In genomic region chr11:114129699-114130659, GRCh38 we compare ENCODE assay signal across 15 cellular contexts.
DNase-seq lines count a peak whose midpoint lies in the region; ATAC-seq and TF ChIP-seq lines count a peak whose summit lies in the region.
"Had no signal": no experiment of that assay in that cellular context is flagged by ENCODE, and none has a peak within 500 bp of the region (broad histone marks: within the 10 kb centered on the region; RNA-seq: fewer than 3 reads in every experiment).

No MANE protein-coding gene starts in this region.

- TF ChIP-seq CTCF in foreskin keratinocyte (conservative IDR thresholded peaks at IDR 0.05) (no peak), sigmoid colon (IDR thresholded peaks at IDR 0.05) (no peak), esophagus muscularis mucosa (IDR thresholded peaks at IDR 0.05) (no peak)

- TF ChIP-seq POLR2A in sigmoid colon (IDR thresholded peaks at IDR 0.05) (no peak), esophagus muscularis mucosa (IDR thresholded peaks at IDR 0.05; ENCODE audit: low read depth) (no peak)

- H3K4me1 Mint-ChIP-seq in CD4-positive, CD25-positive, alpha-beta regulatory T cell = peaks cover 5 to 37% (median 20%) of the 10 kb centered on the region in 4 donors

- H3K27me3 Mint-ChIP-seq in CD4-positive, CD25-positive, alpha-beta regulatory T cell = no peaks in the 10 kb centered on the region

- ATAC-seq in CD4-positive, CD25-positive, alpha-beta regulatory T cell (ENCODE audit: low read depth in 2 of 2) = no peak
- ATAC-seq in foreskin keratinocyte = peak; percentile 12
- ATAC-seq: activated CD4-positive, CD25-positive, alpha-beta regulatory T cell treated with anti-CD3 and anti-CD28 coated beads, Interleukin-2, amount 50 U/mL, for 24 hours had no signal

- 85 to 86% methylated on average over 16 of the region's 16 CpGs for WGBS in sigmoid colon, 2 donors
- WGBS in esophagus muscularis mucosa = 90% methylated on average over 15 of the region's 16 CpGs

- peaks cover 0 to 1% (median 0%) of the 10 kb centered on the region in 7 donors for H3K9me3 Mint-ChIP-seq in CD4-positive, CD25-positive, alpha-beta regulatory T cell
- H3K9me3 Mint-ChIP-seq: T-helper 1 cell treated with Interleukin-12 subunit alpha and Interleukin-12 subunit beta and Interleukin-4 antibody, amounts not matched to agents 30 μg/mL and 1 μg/mL, for 36 hours had no signal

- H3K36me3 Mint-ChIP-seq in CD4-positive, CD25-positive, alpha-beta regulatory T cell = no peaks in the 10 kb centered on the region

- intact Hi-C loops in sigmoid colon (cut with DNase I) = no loop called here
- intact Hi-C loops in esophagus muscularis mucosa (cut with DNase I) = no loop called here

- TF ChIP-seq EP300 in sigmoid colon (IDR thresholded peaks at IDR 0.05) (no peak), esophagus muscularis mucosa (IDR thresholded peaks at IDR 0.05) (no peak)

- DNase-seq in CD4-positive, CD25-positive, alpha-beta regulatory T cell = no peak
- DNase-seq in NCI-H69 (lab: John Stamatoyannopoulos, UW) = peak; percentile 53
- peak in 1 of 2 donors; percentile 12 for DNase-seq in foreskin keratinocyte
- peak; percentile 60 for DNase-seq in sigmoid colon
- no peak for DNase-seq in NK-92 treated with Interleukin-12 subunit alpha and Interleukin-12 subunit beta, amount 100 ng/mL, for 24 hours (lab: John Stamatoyannopoulos, UW)
- no peak for DNase-seq in esophagus muscularis mucosa (ENCODE audit: extremely low spot score)
- no peak for DNase-seq in amniotic stem cell (lab: John Stamatoyannopoulos, UW)
- DNase-seq in AG20443 (ENCODE audit: low spot score) = no peak
- DNase-seq: activated gamma-delta T cell; effector CD4-positive, alpha-beta T cell; SHP77 treated with DMSO at 0.1 percent for 48 hours; testis had no signal

- no peak overlapping the region for H3K27ac ChIP-seq in CD4-positive, CD25-positive, alpha-beta regulatory T cell (ENCODE audit: insufficient read depth, low read length, poor library complexity, severe bottlenecking)
- H3K27ac ChIP-seq in foreskin keratinocyte = no peak overlapping the region
- peak overlapping the region; percentile 7 to 86 (median 17) for H3K27ac ChIP-seq in sigmoid colon
- H3K27ac ChIP-seq in esophagus muscularis mucosa (replicated peaks in 1 of 4) = peak overlapping the region in 1 of 4 donors; percentile 16
- H3K27ac ChIP-seq: KMS-11, testis had no signal

- no peaks in the 10 kb centered on the region for H3K36me3 ChIP-seq in CD4-positive, CD25-positive, alpha-beta regulatory T cell (ENCODE audit: control insufficient read depth, insufficient read depth, low read length)
- H3K36me3 ChIP-seq in sigmoid colon = peaks cover 0 to 36% (median 10%) of the 10 kb centered on the region in 4 donors
- peaks cover 7 to 65% (median 32%) of the 10 kb centered on the region in 4 donors for H3K36me3 ChIP-seq in esophagus muscularis mucosa

- no peak overlapping the region for H3K4me3 ChIP-seq in CD4-positive, CD25-positive, alpha-beta regulatory T cell (ENCODE audit: low read depth, low read length)
- H3K4me3 ChIP-seq in sigmoid colon (no peak overlapping the region), esophagus muscularis mucosa (peak overlapping the region in 1 of 4 donors; percentile 1)
- H3K4me3 ChIP-seq: testis had no signal

- H3K4me1 ChIP-seq in CD4-positive, CD25-positive, alpha-beta regulatory T cell (ENCODE audit: control insufficient read depth, insufficient read depth, low read length, poor library complexity, severe bottlenecking) = no peaks in the 10 kb centered on the region
- no peaks in the 10 kb centered on the region for H3K4me1 ChIP-seq in foreskin keratinocyte
- H3K4me1 ChIP-seq in sigmoid colon = peaks cover 0 to 100% (median 99%) of the 10 kb centered on the region in 4 donors
- peaks cover 100% of the 10 kb centered on the region in 4 donors for H3K4me1 ChIP-seq in esophagus muscularis mucosa

- no peaks in the 10 kb centered on the region for H3K9me3 ChIP-seq in CD4-positive, CD25-positive, alpha-beta regulatory T cell (ENCODE audit: control insufficient read depth in 2 of 2, low read length in 2 of 2)
- no peaks in the 10 kb centered on the region for H3K9me3 ChIP-seq in sigmoid colon
- H3K9me3 ChIP-seq in esophagus muscularis mucosa = no peaks in the 10 kb centered on the region
- H3K9me3 ChIP-seq: testis had no signal

- peak overlapping the region in 2 of 3 donors; percentile 21 to 55 for H3K27ac Mint-ChIP-seq in CD4-positive, CD25-positive, alpha-beta regulatory T cell
- H3K27ac Mint-ChIP-seq: T-helper 1 cell treated with Interleukin-12 subunit alpha and Interleukin-12 subunit beta and Interleukin-4 antibody, amounts not matched to agents 30 μg/mL and 1 μg/mL, for 36 hours had no signal

- no peak overlapping the region for H3K4me3 Mint-ChIP-seq in CD4-positive, CD25-positive, alpha-beta regulatory T cell
- H3K4me3 Mint-ChIP-seq: T-helper 1 cell treated with Interleukin-12 subunit alpha and Interleukin-12 subunit beta and Interleukin-4 antibody, amounts not matched to agents 30 μg/mL and 1 μg/mL, for 36 hours had no signal

- no peaks in the 10 kb centered on the region for H3K27me3 ChIP-seq in CD4-positive, CD25-positive, alpha-beta regulatory T cell (ENCODE audit: control insufficient read depth, insufficient read depth, low read length)
- peaks cover 16% of the 10 kb centered on the region for H3K27me3 ChIP-seq in foreskin keratinocyte
- H3K27me3 ChIP-seq in sigmoid colon = no peaks in the 10 kb centered on the region
- no peaks in the 10 kb centered on the region for H3K27me3 ChIP-seq in esophagus muscularis mucosa
- H3K27me3 ChIP-seq: testis had no signal

Comparison
In these comparisons a context has a peak if more than half of its experiments do, and no peak if none do; other contexts are left out.
1. DNase-seq: peak in NCI-H69 (single experiment) and sigmoid colon (single experiment); none in CD4-positive, CD25-positive, alpha-beta regulatory T cell (0 of 3), NK-92 treated with Interleukin-12 subunit alpha and Interleukin-12 subunit beta, amount 100 ng/mL, for 24 hours (single experiment), esophagus muscularis mucosa (single experiment), amniotic stem cell (single experiment) and AG20443 (single experiment).
2. H3K27ac ChIP-seq: peak in sigmoid colon (4 of 4); none in CD4-positive, CD25-positive, alpha-beta regulatory T cell (single experiment) and foreskin keratinocyte (single experiment).